Comparison of ENCODE assay signal across 15 cellular contexts in the genomic region with DNA sequence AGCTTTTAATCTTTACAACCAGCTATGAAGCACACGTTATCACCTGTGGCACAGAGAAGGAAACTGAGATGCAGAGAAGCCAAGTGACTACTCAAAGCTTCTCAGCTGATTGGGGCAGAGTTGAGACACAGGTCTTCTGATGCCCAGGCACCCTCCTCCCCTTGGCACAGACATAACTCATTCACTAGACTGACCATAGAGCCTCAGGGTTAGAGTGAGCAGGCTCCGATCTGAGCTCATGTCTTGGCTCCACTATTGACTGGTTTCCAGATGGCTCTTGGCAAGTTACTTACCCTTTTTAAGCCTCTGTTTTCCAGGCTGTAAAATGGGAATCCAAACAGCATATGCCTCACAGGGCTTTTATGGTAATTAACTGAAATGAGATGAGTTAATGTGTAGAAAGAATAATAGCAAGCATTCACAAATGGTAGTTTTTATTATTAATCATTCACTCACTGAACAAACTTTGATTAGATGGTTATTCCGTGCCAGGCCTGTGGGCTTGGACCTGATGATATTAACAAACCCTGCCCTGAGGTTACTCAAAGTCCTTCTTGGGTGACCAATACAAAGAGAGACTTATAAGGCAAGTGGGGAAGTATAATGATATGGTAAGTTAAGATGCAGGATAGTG.
"Had no signal": no experiment of that assay in that cellular context is flagged by ENCODE, and none has a peak within 500 bp of the region (broad histone marks: within the 10 kb centered on the region; RNA-seq: fewer than 3 reads in every experiment).

No MANE protein-coding gene starts in this region.

- DNase-seq: KBM-7, MM.1S, NCI-H1092 treated with DMSO at 0.1 percent for 48 hours, NCI-H1436, NCI-H187, NCI-H2029, NCI-H2081 treated with DMSO at 0.1 percent for 48 hours, NCI-H2171 treated with DMSO at 0.1 percent for 48 hours, NCI-H524, NCI-H526 treated with DMSO at 0.1 percent for 48 hours, NCI-H774, SHP77 had no signal

- H3K27ac ChIP-seq: HL-60, RWPE1 had no signal

- ATAC-seq: SK-N-SH treated with all-trans-retinoic acid at 6 μM for 48 hours had no signal
